In the genomic region with DNA sequence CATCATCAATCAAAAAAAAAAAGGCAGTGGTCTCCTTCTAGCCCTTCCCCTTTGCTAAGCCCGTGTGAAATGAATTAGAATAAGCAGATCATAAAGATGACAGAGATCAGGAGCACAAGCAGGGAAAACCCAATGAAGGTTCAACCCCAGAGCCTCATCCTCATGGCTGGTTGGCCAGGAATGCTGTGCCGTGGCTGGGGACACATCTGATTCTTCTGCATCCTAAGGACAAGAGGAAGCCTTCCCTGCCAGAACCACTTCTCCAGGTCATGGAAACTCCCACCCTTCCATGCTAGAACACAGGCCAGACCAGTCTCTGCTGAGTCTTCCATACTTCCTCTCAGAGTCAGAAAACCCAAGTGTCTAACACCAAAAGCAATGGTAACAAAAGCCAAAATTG, we compare ENCODE assay signal across 18 cellular contexts.
DNase-seq lines count a peak whose midpoint lies in the region; ATAC-seq and TF ChIP-seq lines count a peak whose summit lies in the region.
"Had no signal": no experiment of that assay in that cellular context is flagged by ENCODE, and none has a peak within 500 bp of the region (broad histone marks: within the 10 kb centered on the region; RNA-seq: fewer than 3 reads in every experiment).

No MANE protein-coding gene starts in this region.

- no peaks in the 10 kb centered on the region for H3K36me3 Mint-ChIP-seq in activated CD4-positive, alpha-beta T cell treated with anti-CD3 and anti-CD28 coated beads, Interleukin-2, amount 10 ng/mL, durations not matched to agents 24 days and 14 days (ENCODE audit: low read depth)
- H3K36me3 Mint-ChIP-seq: CD8-positive, alpha-beta T cell had no signal

- H3K27ac Mint-ChIP-seq in activated CD4-positive, alpha-beta T cell treated with anti-CD3 and anti-CD28 coated beads, Interleukin-2, amount 10 ng/mL, durations not matched to agents 24 days and 14 days, result no peak overlapping the region
- H3K27ac Mint-ChIP-seq: B cell; CD4-positive, alpha-beta T cell; CD8-positive, alpha-beta T cell had no signal

- no peak for TF ChIP-seq POLR2A in vagina (IDR thresholded peaks at IDR 0.05)

- no peaks in the 10 kb centered on the region for H3K27me3 ChIP-seq in vagina
- H3K27me3 ChIP-seq: BLaER1 treated with 17β-estradiol and CSF1 and Interleukin-3, amounts not matched to agents 10 nM and 100 nM had no signal

- H3K36me3 ChIP-seq in vagina, result no peaks in the 10 kb centered on the region
- H3K36me3 ChIP-seq: BLaER1 treated with 17β-estradiol and CSF1 and Interleukin-3, amounts not matched to agents 10 nM and 100 nM had no signal

- no peaks in the 10 kb centered on the region for H3K4me1 ChIP-seq in vagina
- H3K4me1 ChIP-seq: A549; BLaER1 treated with 17β-estradiol and CSF1 and Interleukin-3, amounts not matched to agents 10 nM and 100 nM; Caco-2 had no signal

- peak; percentile 11 for DNase-seq in activated CD4-positive, alpha-beta T cell treated with anti-CD3 and anti-CD28 coated beads, Interleukin-2, amount 10 ng/mL, durations not matched to agents 24 days and 14 days
- no peak for DNase-seq in activated CD4-positive, alpha-beta T cell treated with anti-CD3 and anti-CD28 coated beads for 4 hours
- DNase-seq in islet precursor cell, result peak; percentile 18
- peak; percentile 47 to 74 for DNase-seq in vagina (ENCODE audit: extremely low spot score in 2 of 2)
- DNase-seq: AML-193; Caco-2; Calu3; CD4-positive, alpha-beta T cell; CD8-positive, alpha-beta T cell; DMS79 treated with DMSO at 0.1 percent for 48 hours; GF-D8 had no signal

- no peak overlapping the region for H3K27ac ChIP-seq in vagina
- H3K27ac ChIP-seq: 22Rv1; A549; BLaER1 treated with 17β-estradiol and CSF1 and Interleukin-3, amounts not matched to agents 10 nM and 100 nM; C4-2B had no signal

- TF ChIP-seq CTCF in vagina (IDR thresholded peaks at IDR 0.05), result no peak

- H3K27me3 Mint-ChIP-seq in activated CD4-positive, alpha-beta T cell treated with anti-CD3 and anti-CD28 coated beads, Interleukin-2, amount 10 ng/mL, durations not matched to agents 24 days and 14 days, result no peaks in the 10 kb centered on the region
- H3K27me3 Mint-ChIP-seq: B cell had no signal

- no peaks in the 10 kb centered on the region for H3K4me1 Mint-ChIP-seq in activated CD4-positive, alpha-beta T cell treated with anti-CD3 and anti-CD28 coated beads, Interleukin-2, amount 10 ng/mL, durations not matched to agents 24 days and 14 days
- H3K4me1 Mint-ChIP-seq: B cell had no signal

- no peaks in the 10 kb centered on the region for H3K9me3 Mint-ChIP-seq in activated CD4-positive, alpha-beta T cell treated with anti-CD3 and anti-CD28 coated beads, Interleukin-2, amount 10 ng/mL, durations not matched to agents 24 days and 14 days

- H3K9me3 ChIP-seq in vagina, result no peaks in the 10 kb centered on the region
- H3K9me3 ChIP-seq: A549, Caco-2 had no signal

- no peak overlapping the region for H3K4me3 ChIP-seq in vagina
- H3K4me3 ChIP-seq: A549; BLaER1 treated with 17β-estradiol and CSF1 and Interleukin-3, amounts not matched to agents 10 nM and 100 nM had no signal

- no peak for ATAC-seq in GM18511 (IDR thresholded peaks at IDR 0.05; ENCODE audit: unreplicated experiment)
- no peak for ATAC-seq in HG02623 (IDR thresholded peaks at IDR 0.05; ENCODE audit: unreplicated experiment)
- ATAC-seq: A549; CD8-positive, alpha-beta T cell had no signal

- intact Hi-C loops in activated CD4-positive, alpha-beta T cell treated with anti-CD3 and anti-CD28 coated beads, Interleukin-2, amount 10 ng/mL, durations not matched to agents 24 days and 14 days (cut with micrococcal nuclease), result no loop called here
- intact Hi-C loops in vagina (cut with DNase I), result no loop called here

- no peak overlapping the region for H3K4me3 Mint-ChIP-seq in activated CD4-positive, alpha-beta T cell treated with anti-CD3 and anti-CD28 coated beads, Interleukin-2, amount 10 ng/mL, durations not matched to agents 24 days and 14 days
- H3K4me3 Mint-ChIP-seq: B cell; CD4-positive, alpha-beta T cell; CD8-positive, alpha-beta T cell had no signal

Comparison
In these comparisons a context has a peak if more than half of its experiments do, and no peak if none do; other contexts are left out.
1. DNase-seq: peak in activated CD4-positive, alpha-beta T cell treated with anti-CD3 and anti-CD28 coated beads, Interleukin-2, amount 10 ng/mL, durations not matched to agents 24 days and 14 days (single experiment), islet precursor cell (single experiment) and vagina (2 of 2); none in activated CD4-positive, alpha-beta T cell treated with anti-CD3 and anti-CD28 coated beads for 4 hours (0 of 2).